ENCODE assay signal across 31 cellular contexts in genomic region chr17:61018938-61019337, GRCh38.
"Had no signal": no experiment of that assay in that cellular context is flagged by ENCODE, and none has a peak within 500 bp of the region (broad histone marks: within the 10 kb centered on the region; RNA-seq: fewer than 3 reads in every experiment).

No MANE protein-coding gene starts in this region.

- H3K36me3 Mint-ChIP-seq: activated CD4-positive, alpha-beta memory T cell treated with anti-CD3 and anti-CD28 coated beads for 36 hours; activated naive CD4-positive, alpha-beta T cell treated with anti-CD3 and anti-CD28 coated beads, Interleukin-2, amount 10 ng/mL, durations not matched to agents 7 days and 5 days; activated naive CD8-positive, alpha-beta T cell treated with anti-CD3 and anti-CD28 coated beads, Interleukin-2, amount 10 ng/mL, durations not matched to agents 7 days and 5 days had no signal

- H3K4me3 ChIP-seq: heart left ventricle, left lung, lung, right atrium auricular region, smooth muscle cell, stomach, thyroid gland, upper lobe of left lung had no signal

- ATAC-seq: activated CD4-positive, CD25-positive, alpha-beta regulatory T cell treated with anti-CD3 and anti-CD28 coated beads, Interleukin-2, amount 50 U/mL, for 24 hours; effector memory CD8-positive, alpha-beta T cell; heart left ventricle; left lung; stimulated activated memory B cell treated with anti-CD40 and anti-IgM and Interleukin-4, amounts not matched to agents 10 μg/mL and 1 μg/mL and 100 μg/mL, for 72 hours; T-cell had no signal

- H3K27me3 Mint-ChIP-seq: activated CD4-positive, alpha-beta memory T cell treated with anti-CD3 and anti-CD28 coated beads for 36 hours; activated naive CD4-positive, alpha-beta T cell treated with anti-CD3 and anti-CD28 coated beads, Interleukin-2, amount 10 ng/mL, durations not matched to agents 7 days and 5 days; activated naive CD8-positive, alpha-beta T cell treated with anti-CD3 and anti-CD28 coated beads, Interleukin-2, amount 10 ng/mL, durations not matched to agents 7 days and 5 days; effector memory CD8-positive, alpha-beta T cell; naive B cell; stimulated activated memory B cell treated with anti-CD40 and anti-IgM and Interleukin-4, amounts not matched to agents 10 μg/mL and 1 μg/mL and 100 μg/mL, for 72 hours; T-cell had no signal

- DNase-seq: activated CD4-positive, alpha-beta memory T cell treated with anti-CD3 and anti-CD28 coated beads for 36 hours; activated CD4-positive, alpha-beta T cell treated with anti-CD3 and anti-CD28 coated beads, Interleukin-2, amount 10 ng/mL, durations not matched to agents 24 days and 14 days; activated CD8-positive, alpha-beta memory T cell treated with anti-CD3 and anti-CD28 coated beads, Interleukin-2, amount 50 U/mL, for 4 hours; activated gamma-delta T cell; activated naive CD4-positive, alpha-beta T cell treated with anti-CD3 and anti-CD28 coated beads, Interleukin-2, amount 10 ng/mL, durations not matched to agents 7 days and 5 days; activated naive CD8-positive, alpha-beta T cell treated with anti-CD3 and anti-CD28 coated beads, Interleukin-2, amount 10 ng/mL, durations not matched to agents 7 days and 5 days; activated T-cell treated with anti-CD3 and anti-CD28 coated beads, Interleukin-2, amount 50 U/mL, for 1 hour; brain microvascular endothelial cell; caudate nucleus; cortex of kidney; effector memory CD8-positive, alpha-beta T cell; heart left ventricle; hypothalamus; kidney glomerular epithelial cell; naive B cell; occipital lobe; stimulated activated CD4-positive, alpha-beta T cell treated with anti-CD3 and anti-CD28 coated beads, Interleukin-1b, Interleukin-23, amount 100 ng/mL, for 48 hours; stimulated activated CD4-positive, alpha-beta T cell treated with anti-CD3 and anti-CD28 coated beads, Interleukin-4, amount 100 ng/mL, for 4 hours; stimulated activated CD8-positive, alpha-beta memory T cell treated with anti-CD3 and anti-CD28 coated beads, Interleukin-4, amount 100 ng/mL, for 48 hours; stomach; T-cell; thyroid gland; upper lobe of left lung had no signal

- H3K27me3 ChIP-seq: brain microvascular endothelial cell, heart left ventricle, left lung, right atrium auricular region, stomach, thyroid gland, upper lobe of left lung had no signal

- H3K9me3 Mint-ChIP-seq: activated CD4-positive, alpha-beta memory T cell treated with anti-CD3 and anti-CD28 coated beads for 36 hours; activated CD4-positive, alpha-beta T cell treated with anti-CD3 and anti-CD28 coated beads, Interleukin-2, amount 10 ng/mL, durations not matched to agents 24 days and 14 days; activated naive CD4-positive, alpha-beta T cell treated with anti-CD3 and anti-CD28 coated beads, Interleukin-2, amount 10 ng/mL, durations not matched to agents 7 days and 5 days; activated naive CD8-positive, alpha-beta T cell treated with anti-CD3 and anti-CD28 coated beads, Interleukin-2, amount 10 ng/mL, durations not matched to agents 7 days and 5 days; effector memory CD8-positive, alpha-beta T cell; naive B cell; stimulated activated memory B cell treated with anti-CD40 and anti-IgM and Interleukin-4, amounts not matched to agents 10 μg/mL and 1 μg/mL and 100 μg/mL, for 72 hours; T-cell; T-helper 2 cell treated with Interferon-gamma antibody and Interleukin-4, amounts not matched to agents 5 μg/mL and 100 μg/mL, for 36 hours had no signal

- H3K4me2 ChIP-seq: smooth muscle cell had no signal

- H3K36me3 ChIP-seq: brain microvascular endothelial cell, left lung, right atrium auricular region, thyroid gland, upper lobe of left lung had no signal

- H3K4me1 ChIP-seq: heart left ventricle, left lung, right atrium auricular region, thyroid gland, upper lobe of left lung had no signal

- H3K27ac Mint-ChIP-seq: activated CD4-positive, alpha-beta memory T cell treated with anti-CD3 and anti-CD28 coated beads for 36 hours; activated CD4-positive, alpha-beta T cell treated with anti-CD3 and anti-CD28 coated beads, Interleukin-2, amount 10 ng/mL, durations not matched to agents 24 days and 14 days; activated naive CD4-positive, alpha-beta T cell treated with anti-CD3 and anti-CD28 coated beads, Interleukin-2, amount 10 ng/mL, durations not matched to agents 7 days and 5 days; activated naive CD8-positive, alpha-beta T cell treated with anti-CD3 and anti-CD28 coated beads, Interleukin-2, amount 10 ng/mL, durations not matched to agents 7 days and 5 days; effector memory CD8-positive, alpha-beta T cell; naive B cell; stimulated activated memory B cell treated with anti-CD40 and anti-IgM and Interleukin-4, amounts not matched to agents 10 μg/mL and 1 μg/mL and 100 μg/mL, for 72 hours; T-cell; T-helper 2 cell treated with Interferon-gamma antibody and Interleukin-4, amounts not matched to agents 5 μg/mL and 100 μg/mL, for 36 hours had no signal

- H3K27ac ChIP-seq: brain microvascular endothelial cell, heart left ventricle, left lung, right atrium auricular region, stomach, thyroid gland, upper lobe of left lung, VCaP had no signal

- H3K9me3 ChIP-seq: heart left ventricle, left lung, right atrium auricular region, stomach, thyroid gland, upper lobe of left lung had no signal

- H3K4me3 Mint-ChIP-seq: activated CD4-positive, alpha-beta memory T cell treated with anti-CD3 and anti-CD28 coated beads for 36 hours; activated CD4-positive, alpha-beta T cell treated with anti-CD3 and anti-CD28 coated beads, Interleukin-2, amount 10 ng/mL, durations not matched to agents 24 days and 14 days; activated naive CD4-positive, alpha-beta T cell treated with anti-CD3 and anti-CD28 coated beads, Interleukin-2, amount 10 ng/mL, durations not matched to agents 7 days and 5 days; activated naive CD8-positive, alpha-beta T cell treated with anti-CD3 and anti-CD28 coated beads, Interleukin-2, amount 10 ng/mL, durations not matched to agents 7 days and 5 days; effector memory CD8-positive, alpha-beta T cell; naive B cell; stimulated activated memory B cell treated with anti-CD40 and anti-IgM and Interleukin-4, amounts not matched to agents 10 μg/mL and 1 μg/mL and 100 μg/mL, for 72 hours; T-cell; T-helper 2 cell treated with Interferon-gamma antibody and Interleukin-4, amounts not matched to agents 5 μg/mL and 100 μg/mL, for 36 hours had no signal

- H3K4me1 Mint-ChIP-seq: activated naive CD8-positive, alpha-beta T cell treated with anti-CD3 and anti-CD28 coated beads, Interleukin-2, amount 10 ng/mL, durations not matched to agents 7 days and 5 days; naive B cell; stimulated activated memory B cell treated with anti-CD40 and anti-IgM and Interleukin-4, amounts not matched to agents 10 μg/mL and 1 μg/mL and 100 μg/mL, for 72 hours; T-cell had no signal
